ENCODE assay signal across 27 cellular contexts in the genomic region with DNA sequence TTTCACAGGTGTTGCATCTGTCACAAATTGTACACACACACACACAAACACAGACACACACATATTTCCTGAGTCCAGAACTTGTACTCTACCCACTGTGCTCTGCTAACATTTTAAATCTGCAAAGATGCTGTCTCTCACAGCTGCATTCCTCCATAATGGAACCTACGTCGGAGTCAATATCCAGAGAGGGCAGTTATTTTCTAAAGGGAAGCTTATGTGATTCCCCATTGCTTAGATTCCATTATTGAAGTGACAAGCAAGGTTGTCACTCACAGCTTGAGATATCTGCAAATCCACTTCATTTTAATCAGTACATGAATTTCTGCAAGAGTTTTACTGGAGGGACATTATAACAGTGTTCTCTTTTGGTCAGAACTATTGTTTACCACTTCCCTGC.
"Had no signal": no experiment of that assay in that cellular context is flagged by ENCODE, and none has a peak within 500 bp of the region (broad histone marks: within the 10 kb centered on the region; RNA-seq: fewer than 3 reads in every experiment).

No MANE protein-coding gene starts in this region.

- DNase-seq: stimulated activated CD4-positive, alpha-beta T cell treated with anti-CD3 and anti-CD28 coated beads, Interleukin-2, amount 100 ng/mL, for 48 hours; stimulated activated CD4-positive, alpha-beta T cell treated with anti-CD3 and anti-CD28 coated beads, Interleukin-4, amount 100 ng/mL, for 1 hour; stimulated activated CD4-positive, alpha-beta T cell treated with anti-CD3 and anti-CD28 coated beads, Interleukin-4, amount 100 ng/mL, for 24 hours; stimulated activated CD4-positive, alpha-beta T cell treated with anti-CD3 and anti-CD28 coated beads, Interleukin-4, amount 100 ng/mL, for 4 hours; stimulated activated CD8-positive, alpha-beta memory T cell treated with anti-CD3 and anti-CD28 coated beads, Interleukin-4, amount 100 ng/mL, for 48 hours; stimulated activated naive B cell treated with anti-CD40 and anti-IgM and Interleukin-4, amounts not matched to agents 10 μg/mL and 1 μg/mL and 100 μg/mL, for 72 hours; stimulated activated naive CD4-positive, alpha-beta T cell; stimulated activated naive CD4-positive, alpha-beta T cell treated with Interleukin-2 at 50 U/mL for 16 hours; stimulated activated naive CD8-positive, alpha-beta T cell treated with anti-CD3 and anti-CD28 coated beads, Interleukin-15, amount 100 ng/mL, for 72 hours; stimulated activated naive CD8-positive, alpha-beta T cell treated with anti-CD3 and anti-CD28 coated beads, Interleukin-15, Interleukin-2, amounts not matched to agents 100 U/mL and 50 U/mL, for 24 hours; stomach; substantia nigra; testis; thyroid gland; tibial artery; transverse colon; trophoblast cell; upper lobe of left lung; upper lobe of right lung; uterus had no signal

- H3K27me3 ChIP-seq: stomach, suprapubic skin, testis, thyroid gland, tibial artery, tibial nerve, transverse colon, upper lobe of left lung, upper lobe of right lung, uterus, vagina had no signal

- H3K4me1 ChIP-seq: stomach, suprapubic skin, testis, thyroid gland, tibial artery, tibial nerve, transverse colon, upper lobe of left lung, upper lobe of right lung, uterus, vagina had no signal

- ATAC-seq: stimulated activated effector memory CD8-positive, alpha-beta T cell treated with anti-CD3 and anti-CD28 coated beads, Interleukin-12 subunit alpha, Interleukin-12 subunit beta, amount 100 ng/mL, for 72 hours; stimulated activated memory B cell treated with anti-CD40 and anti-IgM and Interleukin-4, amounts not matched to agents 10 μg/mL and 1 μg/mL and 100 μg/mL, for 72 hours; stimulated activated naive B cell treated with anti-CD40 and anti-IgM and Interleukin-4, amounts not matched to agents 10 μg/mL and 1 μg/mL and 100 μg/mL, for 72 hours; stimulated activated naive CD8-positive, alpha-beta T cell treated with anti-CD3 and anti-CD28 coated beads, Interleukin-15, amount 100 ng/mL, for 72 hours; stimulated activated naive CD8-positive, alpha-beta T cell treated with anti-CD3 and anti-CD28 coated beads, Interleukin-15, Interleukin-2, amounts not matched to agents 100 U/mL and 50 U/mL, for 24 hours; upper lobe of right lung had no signal

- H3K4me3 ChIP-seq: stomach, suprapubic skin, testis, thoracic aorta, thyroid gland, tibial artery, tibial nerve, transverse colon, upper lobe of left lung, upper lobe of right lung, uterus, vagina had no signal

- H3K27ac ChIP-seq: stomach, suprapubic skin, testis, thoracic aorta, thyroid gland, tibial artery, tibial nerve, transverse colon, upper lobe of left lung, upper lobe of right lung, uterus, vagina had no signal

- FAIRE-seq: urothelium cell line had no signal

- H3K36me3 ChIP-seq: stomach, suprapubic skin, thoracic aorta, thyroid gland, tibial artery, tibial nerve, transverse colon, upper lobe of left lung, upper lobe of right lung, uterus, vagina had no signal

- H3K9me3 ChIP-seq: suprapubic skin, testis, thoracic aorta, thyroid gland, tibial artery, tibial nerve, transverse colon, upper lobe of left lung, upper lobe of right lung, uterus, vagina had no signal
